ENCODE assay signal across 24 cellular contexts in the genomic region with DNA sequence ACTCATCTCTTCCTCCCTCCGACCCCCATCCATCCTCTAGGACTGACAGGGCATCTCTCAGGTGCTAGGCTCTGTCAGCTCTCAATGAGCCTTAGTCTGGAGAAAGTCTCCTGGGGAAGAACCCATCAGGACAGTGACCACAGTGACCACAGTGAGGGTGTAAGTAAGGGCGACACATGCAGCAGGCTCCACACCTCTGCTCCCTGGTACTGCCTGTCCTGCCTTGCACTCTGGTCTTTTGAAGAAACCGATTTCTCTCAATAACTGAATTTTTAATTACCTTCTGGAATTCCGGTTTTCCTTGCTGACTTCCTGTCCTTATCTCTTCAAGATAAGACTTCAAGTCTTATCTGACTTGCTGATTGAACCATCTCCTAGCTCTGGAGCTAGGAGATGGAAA.
"Had no signal": no experiment of that assay in that cellular context is flagged by ENCODE, and none has a peak within 500 bp of the region (broad histone marks: within the 10 kb centered on the region; RNA-seq: fewer than 3 reads in every experiment).

No MANE protein-coding gene starts in this region.

- H3K4me3 ChIP-seq: neural progenitor cell, ovary, psoas muscle, right lobe of liver, sigmoid colon, stomach, thoracic aorta, thyroid gland, tibial nerve, upper lobe of left lung, vagina had no signal

- H3K4me1 ChIP-seq: neural progenitor cell, parathyroid adenoma, psoas muscle, right lobe of liver, sigmoid colon, stomach, thyroid gland, tibial nerve, upper lobe of left lung, vagina had no signal

- H3K9me3 ChIP-seq: ovary, psoas muscle, right lobe of liver, sigmoid colon, stomach, thoracic aorta, thyroid gland, tibial nerve, upper lobe of left lung, vagina had no signal

- DNase-seq: occipital lobe; ovary; posterior cingulate gyrus; psoas muscle; right cardiac atrium; right lobe of liver; sigmoid colon; small intestine; stimulated activated CD4-positive, alpha-beta T cell treated with anti-CD3 and anti-CD28 coated beads, Interleukin-15, amount 100 ng/mL, for 24 hours; stimulated activated CD4-positive, alpha-beta T cell treated with anti-CD3 and anti-CD28 coated beads, Interleukin-2, amount 100 ng/mL, for 24 hours; stimulated activated CD4-positive, alpha-beta T cell treated with anti-CD3 and anti-CD28 coated beads, Interleukin-2, amount 100 ng/mL, for 48 hours; stimulated activated CD4-positive, alpha-beta T cell treated with anti-CD3 and anti-CD28 coated beads, Interleukin-4, amount 100 ng/mL, for 24 hours; stimulated activated naive B cell treated with anti-CD40 and anti-IgM and Interleukin-4, amounts not matched to agents 10 μg/mL and 1 μg/mL and 100 μg/mL, for 72 hours; stimulated activated naive CD4-positive, alpha-beta T cell treated with Interleukin-2 at 50 U/mL for 16 hours; stomach; thyroid gland; trophoblast cell; upper lobe of left lung had no signal

- H3K36me3 ChIP-seq: neural progenitor cell, ovary, right lobe of liver, sigmoid colon, stomach, thoracic aorta, thyroid gland, tibial nerve, upper lobe of left lung, vagina had no signal

- ATAC-seq: psoas muscle; right cardiac atrium; right lobe of liver; stimulated activated effector memory CD8-positive, alpha-beta T cell treated with anti-CD3 and anti-CD28 coated beads, Interleukin-12 subunit alpha, Interleukin-12 subunit beta, amount 100 ng/mL, for 72 hours; stimulated activated naive B cell treated with anti-CD40 and anti-IgM and Interleukin-4, amounts not matched to agents 10 μg/mL and 1 μg/mL and 100 μg/mL, for 72 hours had no signal
